Comparison of ENCODE assay signal across 18 cellular contexts in genomic region chr4:134518574-134519217, GRCh38.
"Had no signal": no experiment of that assay in that cellular context is flagged by ENCODE, and none has a peak within 500 bp of the region (broad histone marks: within the 10 kb centered on the region; RNA-seq: fewer than 3 reads in every experiment).

No MANE protein-coding gene starts in this region.

- H3K27me3 ChIP-seq: cardiac muscle cell, spleen had no signal

- H3K4me3 ChIP-seq: cardiac muscle cell, mucosa of descending colon, psoas muscle, spleen had no signal

- H3K9me3 ChIP-seq: mucosa of descending colon, psoas muscle, spleen had no signal

- H3K27ac Mint-ChIP-seq: activated CD8-positive, alpha-beta T cell treated with anti-CD3 and anti-CD28 coated beads for 36 hours; natural killer cell treated with Interleukin-12 subunit alpha and Interleukin-12 subunit beta and Interleukin-15 and Interleukin-18, amount 100 ng/mL, for 72 hours had no signal

- H3K36me3 Mint-ChIP-seq: natural killer cell treated with Interleukin-12 subunit alpha and Interleukin-12 subunit beta and Interleukin-15 and Interleukin-18, amount 100 ng/mL, for 72 hours had no signal

- H3K4me3 Mint-ChIP-seq: activated CD8-positive, alpha-beta T cell treated with anti-CD3 and anti-CD28 coated beads for 36 hours; natural killer cell treated with Interleukin-12 subunit alpha and Interleukin-12 subunit beta and Interleukin-15 and Interleukin-18, amount 100 ng/mL, for 72 hours had no signal

- H3K4me1 ChIP-seq: psoas muscle, spleen had no signal

- DNase-seq: activated CD4-positive, alpha-beta T cell treated with anti-CD3 and anti-CD28 coated beads for 4 hours; activated CD8-positive, alpha-beta memory T cell treated with anti-CD3 and anti-CD28 coated beads, Interleukin-2, amount 50 U/mL, for 4 hours; activated CD8-positive, alpha-beta T cell treated with anti-CD3 and anti-CD28 coated beads for 36 hours; aorta; foreskin melanocyte; head of caudate nucleus; mammary epithelial cell; mucosa of descending colon; psoas muscle; spleen; stimulated activated CD4-positive, alpha-beta T cell treated with anti-CD3 and anti-CD28 coated beads, Interleukin-1b, Interleukin-23, amount 100 ng/mL, for 48 hours; stimulated activated naive CD4-positive, alpha-beta T cell; substantia nigra; T1000 had no signal

- H3K27ac ChIP-seq: cardiac muscle cell, psoas muscle, spleen, VCaP had no signal

- H3K27me3 Mint-ChIP-seq: activated CD8-positive, alpha-beta T cell treated with anti-CD3 and anti-CD28 coated beads for 36 hours; natural killer cell treated with Interleukin-12 subunit alpha and Interleukin-12 subunit beta and Interleukin-15 and Interleukin-18, amount 100 ng/mL, for 72 hours had no signal

- H3K36me3 ChIP-seq: cardiac muscle cell, spleen had no signal

- FAIRE-seq: islet of Langerhans had no signal
